Comparison of ENCODE assay signal across 18 cellular contexts in genomic region chr3:104907507-104907906, GRCh38.
DNase-seq lines count a peak whose midpoint lies in the region; TF ChIP-seq lines count a peak whose summit lies in the region.
"Had no signal": no experiment of that assay in that cellular context is flagged by ENCODE, and none has a peak within 500 bp of the region (broad histone marks: within the 10 kb centered on the region; RNA-seq: fewer than 3 reads in every experiment).

No MANE protein-coding gene starts in this region.

- no peak overlapping the region for H3K4me3 Mint-ChIP-seq in progenitor cell of endocrine pancreas (ENCODE audit: low read depth)
- H3K4me3 Mint-ChIP-seq in activated naive CD4-positive, alpha-beta T cell treated with anti-CD3 and anti-CD28 coated beads for 36 hours = no peak overlapping the region
- H3K4me3 Mint-ChIP-seq: brain; naive thymus-derived CD8-positive, alpha-beta T cell had no signal

- H3K79me2 ChIP-seq in Karpas-422 (ENCODE audit: low read length) = no peaks in the 10 kb centered on the region

- TF ChIP-seq CTCF in HFF-Myc (IDR thresholded peaks at IDR 0.05; ENCODE audit: low read depth, low read length, missing control alignments) = no peak
- TF ChIP-seq CTCF in fibroblast of mammary gland (conservative IDR thresholded peaks at IDR 0.05; ENCODE audit: control insufficient read depth, insufficient read depth, low read depth, low read length) = no peak
- TF ChIP-seq CTCF in progenitor cell of endocrine pancreas (IDR thresholded peaks at IDR 0.05; ENCODE audit: unreplicated experiment) = no peak

- no peak overlapping the region for H3K27ac ChIP-seq in Karpas-422 (ENCODE audit: low read length)
- H3K27ac ChIP-seq: esophagus squamous epithelium, tibial nerve had no signal

- no peaks in the 10 kb centered on the region for H3K27me3 Mint-ChIP-seq in progenitor cell of endocrine pancreas
- no peaks in the 10 kb centered on the region for H3K27me3 Mint-ChIP-seq in activated naive CD4-positive, alpha-beta T cell treated with anti-CD3 and anti-CD28 coated beads for 36 hours (ENCODE audit: low read depth)
- H3K27me3 Mint-ChIP-seq: naive thymus-derived CD8-positive, alpha-beta T cell had no signal

- CTCF ChIA-PET in activated naive CD4-positive, alpha-beta T cell treated with anti-CD3 and anti-CD28 coated beads for 36 hours (lab: Charles Lee) = no interaction called here

- no peaks in the 10 kb centered on the region for H3K36me3 Mint-ChIP-seq in progenitor cell of endocrine pancreas (ENCODE audit: insufficient read depth)
- no peaks in the 10 kb centered on the region for H3K36me3 Mint-ChIP-seq in activated naive CD4-positive, alpha-beta T cell treated with anti-CD3 and anti-CD28 coated beads for 36 hours (ENCODE audit: low read depth)
- H3K36me3 Mint-ChIP-seq: brain had no signal

- no peaks in the 10 kb centered on the region for H3K36me3 ChIP-seq in Karpas-422 (ENCODE audit: insufficient read depth, low read length)
- H3K36me3 ChIP-seq: esophagus squamous epithelium, tibial nerve had no signal

- intact Hi-C loops in activated naive CD4-positive, alpha-beta T cell treated with anti-CD3 and anti-CD28 coated beads for 36 hours (cut with micrococcal nuclease) = no loop called here

- H3K9me3 Mint-ChIP-seq in progenitor cell of endocrine pancreas (ENCODE audit: low read depth) = peaks cover 12% of the 10 kb centered on the region
- peaks cover 2% of the 10 kb centered on the region for H3K9me3 Mint-ChIP-seq in activated naive CD4-positive, alpha-beta T cell treated with anti-CD3 and anti-CD28 coated beads for 36 hours

- no peak overlapping the region for H3K9ac ChIP-seq in Karpas-422 (ENCODE audit: low read length)

- H4K20me1 ChIP-seq in Karpas-422 (ENCODE audit: insufficient read depth, low read depth, low read length) = no peaks in the 10 kb centered on the region

- no peak overlapping the region for H2AFZ ChIP-seq in Karpas-422 (ENCODE audit: low read length)

- no peak overlapping the region for H3K27ac Mint-ChIP-seq in progenitor cell of endocrine pancreas
- H3K27ac Mint-ChIP-seq in activated naive CD4-positive, alpha-beta T cell treated with anti-CD3 and anti-CD28 coated beads for 36 hours = no peak overlapping the region
- H3K27ac Mint-ChIP-seq: naive thymus-derived CD8-positive, alpha-beta T cell had no signal

- DNase-seq in HFF-Myc (ENCODE audit: extremely low read depth, low read depth) = peak; percentile 48
- DNase-seq in SW 1271 (lab: John Stamatoyannopoulos, UW) = peak; percentile 22 to 72
- DNase-seq in fibroblast of mammary gland (ENCODE audit: low read depth) = peak; percentile 88
- peak; percentile 66 for DNase-seq in stromal cell of bone marrow (ENCODE audit: low read depth)
- no peak for DNase-seq in progenitor cell of endocrine pancreas (ENCODE audit: low spot score, unreplicated experiment)
- DNase-seq in activated naive CD4-positive, alpha-beta T cell treated with anti-CD3 and anti-CD28 coated beads for 36 hours = no peak
- no peak for DNase-seq in COLO668 (lab: John Stamatoyannopoulos, UW; ENCODE audit: unreplicated experiment)
- DNase-seq in Karpas-422 = no peak
- DNase-seq: activated CD4-positive, CD25-positive, alpha-beta regulatory T cell treated with anti-CD3 and anti-CD28 coated beads, Interleukin-2, amount 50 U/mL, for 72 hours; activated T-cell treated with anti-CD3 and anti-CD28 coated beads, Interleukin-2, amount 50 U/mL, for 48 hours; DMS79 treated with DMSO at 0.1 percent for 48 hours; esophagus squamous epithelium; left cardiac atrium; naive thymus-derived CD8-positive, alpha-beta T cell; NCI-H1105 treated with DMSO at 0.1 percent for 48 hours; small intestine had no signal

- H3K4me3 ChIP-seq in HFF-Myc (replicated peaks; ENCODE audit: low read depth, low read length) (no peak overlapping the region), fibroblast of mammary gland (ENCODE audit: control insufficient read depth, low read depth, low read length) (no peak overlapping the region), Karpas-422 (ENCODE audit: low read length) (no peak overlapping the region)
- H3K4me3 ChIP-seq: esophagus squamous epithelium, tibial nerve had no signal

- no peaks in the 10 kb centered on the region for H3K9me2 ChIP-seq in Karpas-422 (replicated peaks; ENCODE audit: insufficient read depth, low read length)

- no peaks in the 10 kb centered on the region for H3K4me1 Mint-ChIP-seq in progenitor cell of endocrine pancreas (ENCODE audit: low read depth)
- H3K4me1 Mint-ChIP-seq in activated naive CD4-positive, alpha-beta T cell treated with anti-CD3 and anti-CD28 coated beads for 36 hours (ENCODE audit: low read depth) = no peaks in the 10 kb centered on the region
- H3K4me1 Mint-ChIP-seq: naive thymus-derived CD8-positive, alpha-beta T cell had no signal

- peaks cover 5% of the 10 kb centered on the region; the same call in 1 of the 2 replicates for H3K9me3 ChIP-seq in Karpas-422 (ENCODE audit: low read length)

- H3K27me3 ChIP-seq in Karpas-422 (ENCODE audit: low read length) = no peaks in the 10 kb centered on the region
- H3K27me3 ChIP-seq: esophagus squamous epithelium, tibial nerve had no signal

- H3K4me2 ChIP-seq in Karpas-422 (ENCODE audit: low read depth, low read length, poor library complexity, severe bottlenecking) = no peak overlapping the region

- H3K4me1 ChIP-seq in Karpas-422 (ENCODE audit: low read length) = no peaks in the 10 kb centered on the region
- H3K4me1 ChIP-seq: esophagus squamous epithelium, tibial nerve had no signal

Comparison
In these comparisons a context has a peak if more than half of its experiments do, and no peak if none do; other contexts are left out.
1. DNase-seq: peak in HFF-Myc (single experiment), SW 1271 (2 of 2), fibroblast of mammary gland (single experiment) and stromal cell of bone marrow (single experiment); none in progenitor cell of endocrine pancreas (single experiment), activated naive CD4-positive, alpha-beta T cell treated with anti-CD3 and anti-CD28 coated beads for 36 hours (single experiment), COLO668 (single experiment) and Karpas-422 (single experiment).